ENCODE assay signal across 27 cellular contexts in the genomic region with DNA sequence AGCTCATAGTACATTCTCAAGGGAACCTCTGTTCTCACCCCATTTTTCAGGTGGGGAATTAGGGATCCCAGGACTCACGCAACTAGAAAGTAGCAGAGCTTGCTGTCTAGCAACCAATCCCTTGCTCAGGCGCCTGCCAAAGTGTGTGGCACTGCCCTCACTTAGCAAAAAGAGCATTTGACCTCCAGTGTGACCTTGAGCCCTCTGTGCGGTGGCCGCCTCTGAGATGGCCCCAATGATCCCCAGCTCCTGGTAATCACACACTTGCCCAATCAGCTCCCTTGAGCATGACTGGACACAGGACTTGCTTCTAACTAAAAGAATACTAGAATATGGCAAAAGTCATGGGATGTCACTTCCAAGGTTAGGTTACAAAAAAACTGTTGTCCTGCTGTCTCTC. TPM values are rescaled to one million over a fixed set of nuclear protein-coding genes. Genes with fewer than 3 reads are reported as not detected.
"Had no signal": no experiment of that assay in that cellular context is flagged by ENCODE, and none has a peak within 500 bp of the region (broad histone marks: within the 10 kb centered on the region; RNA-seq: fewer than 3 reads in every experiment).

No MANE protein-coding gene starts in this region.

- H3K27ac Mint-ChIP-seq: activated CD4-positive, alpha-beta memory T cell treated with anti-CD3 and anti-CD28 coated beads for 36 hours; activated CD4-positive, alpha-beta T cell treated with anti-CD3 and anti-CD28 coated beads, Interleukin-2, amount 10 ng/mL, durations not matched to agents 7 days and 5 days; activated naive CD4-positive, alpha-beta T cell treated with anti-CD3 and anti-CD28 coated beads for 36 hours; activated naive CD8-positive, alpha-beta T cell; activated T-helper 17 cell treated with anti-CD3 and anti-CD28 coated beads, Interleukin-2, amount 50 U/mL, for 72 hours; T-helper 17 cell had no signal

- H3K27me3 ChIP-seq: brain microvascular endothelial cell had no signal

- H3K4me3 Mint-ChIP-seq: activated CD4-positive, alpha-beta memory T cell treated with anti-CD3 and anti-CD28 coated beads for 36 hours; activated CD4-positive, alpha-beta T cell treated with anti-CD3 and anti-CD28 coated beads, Interleukin-2, amount 10 ng/mL, durations not matched to agents 7 days and 5 days; activated naive CD4-positive, alpha-beta T cell treated with anti-CD3 and anti-CD28 coated beads for 36 hours; activated naive CD8-positive, alpha-beta T cell; activated T-helper 17 cell treated with anti-CD3 and anti-CD28 coated beads, Interleukin-2, amount 50 U/mL, for 72 hours; T-helper 17 cell had no signal

- DNase-seq: activated CD4-positive, alpha-beta memory T cell treated with anti-CD3 and anti-CD28 coated beads for 36 hours; activated CD4-positive, alpha-beta T cell treated with anti-CD3 and anti-CD28 coated beads, Interleukin-2, amount 10 ng/mL, durations not matched to agents 7 days and 5 days; activated CD4-positive, CD25-positive, alpha-beta regulatory T cell; activated CD8-positive, alpha-beta memory T cell treated with anti-CD3 and anti-CD28 coated beads for 24 hours; activated gamma-delta T cell; activated naive CD4-positive, alpha-beta T cell treated with anti-CD3 and anti-CD28 coated beads for 36 hours; activated T-cell treated with anti-CD3 and anti-CD28 coated beads, Interleukin-2, amount 50 U/mL, for 48 hours; amygdala; brain microvascular endothelial cell; KG1; NCI-H1048; NCI-H146; NCI-H187 treated with DMSO at 0.1 percent for 48 hours; NCI-H2081 treated with DMSO at 0.1 percent for 48 hours; NCI-H446; NCI-H524; PC-3; SHP77 treated with DMSO at 0.1 percent for 48 hours; T-helper 17 cell; T-helper 9 cell had no signal

- H3K27me3 Mint-ChIP-seq: activated naive CD8-positive, alpha-beta T cell; activated T-helper 17 cell treated with anti-CD3 and anti-CD28 coated beads, Interleukin-2, amount 50 U/mL, for 72 hours had no signal

- H3K36me3 Mint-ChIP-seq: activated CD4-positive, alpha-beta memory T cell treated with anti-CD3 and anti-CD28 coated beads for 36 hours; activated naive CD8-positive, alpha-beta T cell had no signal

- ATAC-seq: activated T-helper 17 cell treated with anti-CD3 and anti-CD28 coated beads, Interleukin-2, amount 50 U/mL, for 72 hours; T-helper 17 cell had no signal

- H3K4me1 Mint-ChIP-seq: activated T-helper 17 cell treated with anti-CD3 and anti-CD28 coated beads, Interleukin-2, amount 50 U/mL, for 72 hours had no signal

- H3K27ac ChIP-seq: brain microvascular endothelial cell had no signal

- H3K36me3 ChIP-seq: brain microvascular endothelial cell had no signal

- H3K9me3 Mint-ChIP-seq: activated CD4-positive, alpha-beta memory T cell treated with anti-CD3 and anti-CD28 coated beads for 36 hours; activated CD4-positive, alpha-beta T cell treated with anti-CD3 and anti-CD28 coated beads, Interleukin-2, amount 10 ng/mL, durations not matched to agents 7 days and 5 days; activated naive CD4-positive, alpha-beta T cell treated with anti-CD3 and anti-CD28 coated beads for 36 hours; activated T-helper 17 cell treated with anti-CD3 and anti-CD28 coated beads, Interleukin-2, amount 50 U/mL, for 72 hours had no signal

RNA-seq across cellular contexts. Expression of a gene that starts 2.6 kb away (rescaled TPM):
- total RNA-seq: activated CD4-positive, alpha-beta memory T cell treated with anti-CD3 and anti-CD28 coated beads for 36 hours; activated CD4-positive, alpha-beta T cell treated with anti-CD3 and anti-CD28 coated beads, Interleukin-2, amount 10 ng/mL, durations not matched to agents 7 days and 5 days; activated naive CD4-positive, alpha-beta T cell treated with anti-CD3 and anti-CD28 coated beads for 36 hours; activated T-helper 17 cell treated with anti-CD3 and anti-CD28 coated beads, Interleukin-2, amount 50 U/mL, for 72 hours; astrocyte; cardiac septum; LHCN-M2; M059J; PC-3; SK-MEL-5 had no signal

RNA-seq across cellular contexts. Expression of a gene that starts 22.2 kb away (rescaled TPM):
- total RNA-seq: T-helper 17 cell had no signal
